Comparison of ENCODE assay signal across 18 cellular contexts in the genomic region with DNA sequence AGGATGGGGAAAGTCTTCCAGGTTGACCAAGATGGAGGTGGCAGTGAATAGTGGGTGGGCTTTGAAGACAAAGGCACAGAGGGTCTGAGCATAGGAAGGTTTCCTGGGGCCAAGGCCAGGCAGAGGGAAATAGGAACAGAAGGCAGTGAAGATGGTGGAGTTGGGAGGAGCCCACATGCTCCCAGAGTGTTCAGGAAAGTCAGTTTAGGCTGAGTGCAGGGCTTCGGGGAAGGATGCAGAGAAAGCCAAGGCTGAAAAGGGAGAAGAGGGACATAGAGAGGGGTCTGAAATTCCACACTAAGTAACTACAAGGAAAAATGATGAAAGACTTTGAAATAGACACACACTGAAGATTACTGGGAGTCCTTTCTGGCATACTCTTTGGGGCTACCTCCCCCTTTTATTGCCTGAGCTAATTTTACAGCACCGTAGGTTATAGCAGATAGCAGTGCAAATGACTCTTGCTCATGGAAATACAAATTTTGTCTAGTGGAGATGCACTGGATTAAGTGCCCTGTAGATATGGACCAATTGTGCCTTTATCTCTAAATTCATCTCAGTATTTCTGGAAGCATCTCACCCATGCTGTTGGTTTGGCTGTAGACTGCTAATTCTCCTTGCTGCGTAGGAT. TPM values are rescaled to one million over a fixed set of nuclear protein-coding genes. Genes with fewer than 3 reads are reported as not detected.
"Had no signal": no experiment of that assay in that cellular context is flagged by ENCODE, and none has a peak within 500 bp of the region (broad histone marks: within the 10 kb centered on the region; RNA-seq: fewer than 3 reads in every experiment).

No MANE protein-coding gene starts in this region.

- H3K9me3 Mint-ChIP-seq: activated T-helper 1 cell treated with anti-CD3 and anti-CD28 coated beads, Interleukin-12 subunit alpha, Interleukin-12 subunit beta, Interleukin-2, Interleukin-4 antibody, amounts not matched to agents 30 ng/mL and 10 ng/mL and 1 ng/mL, durations not matched to agents 14 hours and 24 hours and 36 hours had no signal

- H3K79me2 ChIP-seq: hepatocyte had no signal

- DNase-seq: activated CD4-positive, alpha-beta T cell treated with anti-CD3 and anti-CD28 coated beads for 4 hours; activated naive CD4-positive, alpha-beta T cell; erythroblast; spleen; stimulated activated CD4-positive, alpha-beta T cell treated with anti-CD3 and anti-CD28 coated beads, Interleukin-1b, Interleukin-23, amount 100 ng/mL, for 48 hours; stimulated activated naive CD4-positive, alpha-beta T cell treated with Interleukin-2 at 50 U/mL for 16 hours; uterus had no signal

- H3K4me3 ChIP-seq: coronary artery, hepatocyte, SJSA1, spleen, uterus had no signal

- H3K27me3 ChIP-seq: hepatocyte, SJSA1, uterus had no signal

- H3K9me3 ChIP-seq: SJSA1, spleen, uterus had no signal

- H3K4me3 Mint-ChIP-seq: activated T-helper 1 cell treated with anti-CD3 and anti-CD28 coated beads, Interleukin-12 subunit alpha, Interleukin-12 subunit beta, Interleukin-2, Interleukin-4 antibody, amounts not matched to agents 30 ng/mL and 10 ng/mL and 1 ng/mL, durations not matched to agents 14 hours and 24 hours and 36 hours had no signal

- H3K27ac ChIP-seq: coronary artery, hepatocyte, SJSA1, uterus had no signal

- H3K4me1 ChIP-seq: SJSA1, uterus had no signal

- H3K36me3 ChIP-seq: SJSA1, spleen, uterus had no signal

- ATAC-seq: sciatic nerve had no signal

- H3K27ac Mint-ChIP-seq: activated T-helper 1 cell treated with anti-CD3 and anti-CD28 coated beads, Interleukin-12 subunit alpha, Interleukin-12 subunit beta, Interleukin-2, Interleukin-4 antibody, amounts not matched to agents 30 ng/mL and 10 ng/mL and 1 ng/mL, durations not matched to agents 14 hours and 24 hours and 36 hours had no signal

- H3K4me2 ChIP-seq: hepatocyte had no signal

- H2AFZ ChIP-seq: hepatocyte had no signal

RNA-seq across cellular contexts. Expression of a gene that starts 3.8 kb away (rescaled TPM):
- total RNA-seq: lung microvascular endothelial cell, osteocyte, pulmonary artery endothelial cell, SJSA1 had no signal
- polyA plus RNA-seq: hepatocyte, neural cell had no signal

RNA-seq across cellular contexts. Expression of a gene that starts 53.4 kb away (rescaled TPM):
- total RNA-seq: cardiac septum, hepatocyte, lung microvascular endothelial cell, mucosa of gallbladder, osteocyte, pulmonary artery endothelial cell, sciatic nerve, SJSA1, uterus had no signal
- polyA plus RNA-seq: hepatocyte, neural cell had no signal
